ENCODE assay signal across 8 cellular contexts in genomic region chr14:81453166-81453766, GRCh38. TPM values are rescaled to one million over a fixed set of nuclear protein-coding genes. Genes with fewer than 3 reads are reported as not detected.
DNase-seq lines count a peak whose midpoint lies in the region; ATAC-seq and TF ChIP-seq lines count a peak whose summit lies in the region.

No MANE protein-coding gene starts in this region.

- WGBS in hepatocyte (ENCODE audit: low lambda C conversion rate, missing lambda C conversion rate) = 19% methylated on average over 8 of the region's 8 CpGs

- H3K4me1 ChIP-seq in hepatocyte (ENCODE audit: insufficient read depth) (peaks cover 20% of the 10 kb centered on the region), skeletal muscle satellite cell (ENCODE audit: control insufficient read depth, insufficient read depth, low read length) (peaks cover 22% of the 10 kb centered on the region)

- DNase-seq in Daoy (ENCODE audit: low read depth) = peak; percentile 56
- peak; percentile 37 for DNase-seq in RWPE1 (ENCODE audit: low spot score)
- peak; percentile 3 for DNase-seq in amniotic stem cell (lab: John Stamatoyannopoulos, UW)
- DNase-seq in hepatocyte (ENCODE audit: low spot score) = peak; percentile 75
- no peak for DNase-seq in GF-D8 (lab: John Stamatoyannopoulos, UW)

- no peaks in the 10 kb centered on the region for H3K9me2 ChIP-seq in hepatocyte (replicated peaks; ENCODE audit: insufficient read depth)

- H3K4me3 ChIP-seq in hepatocyte (no peak overlapping the region), skeletal muscle satellite cell (ENCODE audit: low read length) (peak overlapping the region; percentile 54)

- H3K36me3 ChIP-seq in hepatocyte (replicated peaks; ENCODE audit: insufficient read depth, low read depth) (no peaks in the 10 kb centered on the region), skeletal muscle satellite cell (ENCODE audit: insufficient read depth, low read length) (no peaks in the 10 kb centered on the region)

- H4K20me1 ChIP-seq in hepatocyte (ENCODE audit: insufficient read depth, poor library complexity, severe bottlenecking) = no peaks in the 10 kb centered on the region

- peak; percentile 73 for ATAC-seq in GM21528 (IDR thresholded peaks at IDR 0.05; ENCODE audit: low FRiP score, unreplicated experiment)

- no peaks in the 10 kb centered on the region for H3K79me2 ChIP-seq in hepatocyte

- H3K27ac ChIP-seq in RWPE1 (no peak overlapping the region), hepatocyte (no peak overlapping the region)

- no peak overlapping the region for H2AFZ ChIP-seq in hepatocyte

- peak overlapping the region; percentile 14 for H3K9ac ChIP-seq in skeletal muscle satellite cell (ENCODE audit: low read depth, low read length)

- TF ChIP-seq EP300 in Ishikawa (IDR thresholded peaks at IDR 0.05; ENCODE audit: borderline replicate concordance) = no peak

- POLR2A ChIA-PET in RWPE1 (lab: Yijun Ruan, JAX; ENCODE audit: low non-redundant PET) = no interaction called here

- H3K4me2 ChIP-seq in hepatocyte (peak overlapping the region; percentile 67), skeletal muscle satellite cell (ENCODE audit: low read length) (peak overlapping the region; percentile 77)

- peak; percentile 88 for TF ChIP-seq CTCF in RWPE1 (conservative IDR thresholded peaks at IDR 0.05; ENCODE audit: low read depth)
- TF ChIP-seq CTCF in hepatocyte (IDR thresholded peaks at IDR 0.05; ENCODE audit: poor library complexity) = peak; percentile 80

- H3K9me3 ChIP-seq in hepatocyte (ENCODE audit: low read depth) (no peaks in the 10 kb centered on the region), skeletal muscle satellite cell (replicated peaks; ENCODE audit: low read length) (no peaks in the 10 kb centered on the region)

- TF ChIP-seq RAD21 in Ishikawa (IDR thresholded peaks at IDR 0.05; ENCODE audit: low read depth) = peak; percentile 96

- no peaks in the 10 kb centered on the region for H3K27me3 ChIP-seq in hepatocyte
- peaks cover 27% of the 10 kb centered on the region for H3K27me3 ChIP-seq in skeletal muscle satellite cell (ENCODE audit: control insufficient read depth, insufficient read depth, low read length)

- CTCF ChIA-PET in RWPE1 (lab: Yijun Ruan, JAX) = interaction anchor here (0.5 to 4.3 kb wide), 19 partner anchors 9 to 268 kb away, joined by 3 to 41 read pairs (median 4); partner anchors contain the start of gene GTF2A1

TF ChIP-seq in Ishikawa, 13 proteins besides CTCF, POLR2A, EP300 and RAD21:
- TF ChIP-seq NFIC (IDR thresholded peaks at IDR 0.05) (no peak), ZBTB7A (IDR thresholded peaks at IDR 0.05; ENCODE audit: low read depth) (no peak), TEAD4 (IDR thresholded peaks at IDR 0.05) (no peak), REST (IDR thresholded peaks at IDR 0.05; ENCODE audit: low read depth) (no peak), TAF1 (IDR thresholded peaks at IDR 0.05; ENCODE audit: low read depth) (no peak), EGR1 (IDR thresholded peaks at IDR 0.05) (no peak), TCF12 (IDR thresholded peaks at IDR 0.05; ENCODE audit: low read depth) (no peak), MAX (IDR thresholded peaks at IDR 0.05) (0 out of 2 replicates have a peak, but pooled peaks have one; percentile 28), FOXM1 (IDR thresholded peaks at IDR 0.05; ENCODE audit: borderline replicate concordance, low read depth) (0 out of 2 replicates have a peak, but pooled peaks have one; percentile 24), CEBPB (IDR thresholded peaks at IDR 0.05) (no peak), YY1 (IDR thresholded peaks at IDR 0.05; ENCODE audit: low read depth) (no peak), CREB1 (IDR thresholded peaks at IDR 0.05; ENCODE audit: low read depth) (no peak), USF1 (IDR thresholded peaks at IDR 0.05) (no peak)

RNA-seq across cellular contexts. Expression of gene STON2, which starts 53.1 kb away (rescaled TPM):
- total RNA-seq in Daoy (2014; rRNA removed; shearing (Covaris generic)) = 7.8 and 10.5 TPM in 2 replicates
- total RNA-seq in hepatocyte = 20.9 and 22.7 TPM in 2 replicates
- polyA plus RNA-seq in hepatocyte = 3.4 and 5.0 TPM in 2 replicates
- 3.5 and 5.6 TPM in 2 replicates for total RNA-seq in skeletal muscle satellite cell (2012; rRNA removed)
